ENCODE assay signal across 22 cellular contexts in the genomic region with DNA sequence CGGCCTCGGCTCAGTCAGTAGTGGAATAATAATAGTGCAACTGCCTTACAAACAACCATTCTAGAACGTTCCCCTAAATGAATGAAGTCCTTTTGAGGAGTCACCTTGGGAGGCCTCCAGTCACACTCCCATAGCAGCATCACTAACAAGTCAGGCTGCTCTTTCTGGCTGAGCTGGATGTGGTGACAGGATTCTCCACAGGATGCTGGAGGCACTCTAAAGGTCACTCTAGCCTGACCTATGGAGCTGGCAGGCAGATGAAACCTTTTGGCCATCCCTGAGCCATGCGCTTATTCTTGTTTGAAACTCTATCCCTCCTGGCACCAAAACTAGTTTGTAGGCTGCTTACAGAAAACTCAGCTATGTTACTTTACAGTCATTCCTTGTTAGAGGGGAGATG. TPM values are rescaled to one million over a fixed set of nuclear protein-coding genes. Genes with fewer than 3 reads are reported as not detected.
DNase-seq lines count a peak whose midpoint lies in the region; ATAC-seq and TF ChIP-seq lines count a peak whose summit lies in the region.
"Had no signal": no experiment of that assay in that cellular context is flagged by ENCODE, and none has a peak within 500 bp of the region (broad histone marks: within the 10 kb centered on the region; RNA-seq: fewer than 3 reads in every experiment).

No MANE protein-coding gene starts in this region.

- no peaks in the 10 kb centered on the region for H3K4me1 ChIP-seq in left ventricle myocardium inferior
- H3K4me1 ChIP-seq: HAP-1, SJSA1 had no signal

- H3K36me3 ChIP-seq in left ventricle myocardium inferior (peaks cover 20% of the 10 kb centered on the region), WERI-Rb-1 (no peaks in the 10 kb centered on the region)
- H3K36me3 ChIP-seq: SJSA1 had no signal

- no peak overlapping the region for H3K4me3 ChIP-seq in left ventricle myocardium inferior
- H3K4me3 ChIP-seq in WERI-Rb-1 (ENCODE audit: low read depth, low read length): no peak overlapping the region
- H3K4me3 ChIP-seq: BLaER1, HAP-1, SJSA1 had no signal

- H3K27ac ChIP-seq in left ventricle myocardium inferior (replicated peaks): no peak overlapping the region
- no peak overlapping the region for H3K27ac ChIP-seq in WERI-Rb-1
- H3K27ac ChIP-seq: BLaER1, SJSA1 had no signal

- intact Hi-C loops in left cardiac atrium (cut with DNase I) (no loop called here), left ventricle myocardium inferior (cut with micrococcal nuclease) (no loop called here), posterior vena cava (cut with DNase I) (no loop called here)

- TF ChIP-seq CTCF in left ventricle myocardium inferior (IDR thresholded peaks at IDR 0.05; ENCODE audit: borderline replicate concordance) (no peak), WERI-Rb-1 (IDR thresholded peaks at IDR 0.05; ENCODE audit: low read depth, low read length) (no peak)

- DNase-seq in left cardiac atrium (no peak), left ventricle myocardium inferior (no peak), NCI-H2196 treated with DMSO at 0.1 percent for 48 hours (lab: John Stamatoyannopoulos, UW; ENCODE audit: unreplicated experiment) (peak; percentile 32), posterior vena cava (ENCODE audit: low spot score) (peak; percentile 17), NCI-H2227 (lab: John Stamatoyannopoulos, UW; ENCODE audit: unreplicated experiment) (no peak), activated gamma-delta T cell treated with Interleukin-2 at 50 U/mL for 16 hours (no peak), WERI-Rb-1 (no peak)
- DNase-seq: CD4-positive, CD25-positive, alpha-beta regulatory T cell; GOT3; HFFc6; KG1; NCI-H1048; NCI-H1417; NCI-H1694; NCI-H2029 treated with DMSO at 0.1 percent for 48 hours; NCI-H345; NCI-H510A treated with DMSO at 0.1 percent for 48 hours; NK-92 treated with Interleukin-12 subunit alpha and Interleukin-12 subunit beta, amount 100 ng/mL, for 24 hours; PC-3 had no signal

- peak; percentile 90 to 96 for ATAC-seq in left cardiac atrium
- ATAC-seq: PC-3 had no signal

- H3K27me3 ChIP-seq in left ventricle myocardium inferior (ENCODE audit: low read depth): no peaks in the 10 kb centered on the region
- no peaks in the 10 kb centered on the region for H3K27me3 ChIP-seq in WERI-Rb-1 (ENCODE audit: insufficient read depth, low read depth, severe bottlenecking)
- H3K27me3 ChIP-seq: BLaER1, SJSA1 had no signal

- H3K9me3 ChIP-seq in left ventricle myocardium inferior (replicated peaks) (no peaks in the 10 kb centered on the region), WERI-Rb-1 (ENCODE audit: severe bottlenecking) (no peaks in the 10 kb centered on the region)
- H3K9me3 ChIP-seq: BLaER1, HAP-1, SJSA1 had no signal

RNA-seq across cellular contexts. Expression of gene TFCP2, which starts 17.9 kb away (rescaled TPM):
- 10 to 100 TPM; 18.1 to 20.5 TPM for total RNA-seq in left cardiac atrium
- total RNA-seq in left ventricle myocardium inferior: 22.8 TPM
- total RNA-seq in posterior vena cava: 10 to 100 TPM; 16.1 to 23.1 TPM

RNA-seq across cellular contexts. Expression of gene POU6F1, which starts 27.0 kb away (rescaled TPM):
- total RNA-seq in left cardiac atrium (1 to 10 TPM; 5.8 to 8.3 TPM), left ventricle myocardium inferior (9.9 TPM), posterior vena cava (10 to 100 TPM; 18.1 to 19.4 TPM)

RNA-seq across cellular contexts. Expression of gene DAZAP2, which starts 47.8 kb away (rescaled TPM):
- total RNA-seq in left cardiac atrium (100 to 1,000 TPM; 127 to 157 TPM), left ventricle myocardium inferior (179 TPM), posterior vena cava (100 to 1,000 TPM; 156 to 169 TPM)

Comparison
In these comparisons a context has a peak if more than half of its experiments do, and no peak if none do; other contexts are left out.
1. DNase-seq: peak in NCI-H2196 treated with DMSO at 0.1 percent for 48 hours (single experiment) and posterior vena cava (single experiment); none in left cardiac atrium (single experiment), left ventricle myocardium inferior (single experiment), NCI-H2227 (single experiment), activated gamma-delta T cell treated with Interleukin-2 at 50 U/mL for 16 hours (single experiment) and WERI-Rb-1 (single experiment).